21 cellular contexts compared by ENCODE assay signal in genomic region chr6:83308833-83309232, GRCh38.
A peak's percentile ranks its signal among the peaks of the same experiment; 100 is the strongest.
DNase-seq lines count a peak whose midpoint lies in the region; ATAC-seq, FAIRE-seq and TF ChIP-seq lines count a peak whose summit lies in the region.
"Had no signal": no experiment of that assay in that cellular context is flagged by ENCODE, and none has a peak within 500 bp of the region (broad histone marks: within the 10 kb centered on the region; RNA-seq: fewer than 3 reads in every experiment).

No MANE protein-coding gene starts in this region.

- CTCF ChIA-PET in activated CD8-positive, alpha-beta T cell treated with anti-CD3 and anti-CD28 coated beads, Interleukin-2, amount 10 ng/mL, durations not matched to agents 7 days and 5 days (lab: Charles Lee), result no interaction called here

- no peaks in the 10 kb centered on the region for H3K27me3 ChIP-seq in astrocyte (ENCODE audit: insufficient read depth, low read length)
- H3K27me3 ChIP-seq: Peyer's patch had no signal

- POLR2A ChIA-PET in activated CD8-positive, alpha-beta T cell treated with anti-CD3 and anti-CD28 coated beads, Interleukin-2, amount 10 ng/mL, durations not matched to agents 7 days and 5 days (lab: Charles Lee), result no interaction called here

- ATAC-seq in activated CD8-positive, alpha-beta T cell treated with anti-CD3 and anti-CD28 coated beads, Interleukin-2, amount 10 ng/mL, durations not matched to agents 7 days and 5 days, result no peak

- peaks cover 34% of the 10 kb centered on the region for H3K4me1 Mint-ChIP-seq in HFFc6 (ENCODE audit: low read depth)
- peaks cover 27% of the 10 kb centered on the region for H3K4me1 Mint-ChIP-seq in astrocyte (ENCODE audit: low read depth, unreplicated experiment)
- H3K4me1 Mint-ChIP-seq in immature natural killer cell, result peaks cover 47 to 63% of the 10 kb centered on the region in 2 donors
- H3K4me1 Mint-ChIP-seq in progenitor cell of endocrine pancreas (ENCODE audit: low read depth), result no peaks in the 10 kb centered on the region
- H3K4me1 Mint-ChIP-seq in activated CD8-positive, alpha-beta T cell treated with anti-CD3 and anti-CD28 coated beads, Interleukin-2, amount 10 ng/mL, durations not matched to agents 7 days and 5 days (ENCODE audit: low read depth), result no peaks in the 10 kb centered on the region
- no peaks in the 10 kb centered on the region for H3K4me1 Mint-ChIP-seq in CD14-positive monocyte
- H3K4me1 Mint-ChIP-seq: CD4-positive, CD25-positive, alpha-beta regulatory T cell had no signal

- H3K27me3 Mint-ChIP-seq in HFFc6 (ENCODE audit: insufficient read depth) (no peaks in the 10 kb centered on the region), astrocyte (ENCODE audit: low read depth, unreplicated experiment) (no peaks in the 10 kb centered on the region), immature natural killer cell (ENCODE audit: low read depth in 3 of 3) (peaks cover 0 to 1% (median 0%) of the 10 kb centered on the region in 3 donors), progenitor cell of endocrine pancreas (no peaks in the 10 kb centered on the region), CD14-positive monocyte (ENCODE audit: low read depth in 3 of 3) (no peaks in the 10 kb centered on the region)
- H3K27me3 Mint-ChIP-seq in activated CD8-positive, alpha-beta T cell treated with anti-CD3 and anti-CD28 coated beads, Interleukin-2, amount 10 ng/mL, durations not matched to agents 7 days and 5 days (ENCODE audit: low read depth), result peaks cover 2% of the 10 kb centered on the region
- H3K27me3 Mint-ChIP-seq: CD4-positive, CD25-positive, alpha-beta regulatory T cell had no signal

- H3K4me3 Mint-ChIP-seq in HFFc6, result no peak overlapping the region
- H3K4me3 Mint-ChIP-seq in astrocyte (ENCODE audit: unreplicated experiment), result no peak overlapping the region
- peak overlapping the region; percentile 36 to 76 (median 62) for H3K4me3 Mint-ChIP-seq in immature natural killer cell
- no peak overlapping the region for H3K4me3 Mint-ChIP-seq in progenitor cell of endocrine pancreas (ENCODE audit: low read depth)
- H3K4me3 Mint-ChIP-seq in activated CD8-positive, alpha-beta T cell treated with anti-CD3 and anti-CD28 coated beads, Interleukin-2, amount 10 ng/mL, durations not matched to agents 7 days and 5 days, result no peak overlapping the region
- no peak overlapping the region for H3K4me3 Mint-ChIP-seq in CD14-positive monocyte
- H3K4me3 Mint-ChIP-seq: CD4-positive, CD25-positive, alpha-beta regulatory T cell had no signal

- DNase-seq in HFFc6 (no peak), astrocyte (ENCODE audit: low read depth) (no peak), immature natural killer cell (peak; percentile 21 to 30 (median 27)), progenitor cell of endocrine pancreas (ENCODE audit: low spot score, unreplicated experiment) (no peak), SW480 (ENCODE audit: low spot score) (no peak), CD14-positive monocyte (ENCODE audit: low spot score) (no peak)
- no peak for DNase-seq in activated CD8-positive, alpha-beta T cell treated with anti-CD3 and anti-CD28 coated beads, Interleukin-2, amount 10 ng/mL, durations not matched to agents 7 days and 5 days
- DNase-seq: ACHN; CD4-positive, CD25-positive, alpha-beta regulatory T cell; Kasumi-1; MM.1S; NCI-H1092 treated with DMSO at 0.1 percent for 48 hours; NCI-H146; NCI-H2029 treated with DMSO at 0.1 percent for 48 hours; NCI-H2171 treated with DMSO at 0.1 percent for 48 hours; NCI-H446 treated with DMSO at 0.1 percent for 48 hours; NCI-H748 treated with DMSO at 0.1 percent for 48 hours; NK-92 treated with Interleukin-12 subunit alpha and Interleukin-12 subunit beta, amount 100 ng/mL, for 24 hours; Peyer's patch; Right ventricle myocardium superior had no signal

- no peak overlapping the region for H3K4me3 ChIP-seq in astrocyte (ENCODE audit: insufficient read depth, low read depth, low read length)
- H3K4me3 ChIP-seq: Peyer's patch had no signal

- FAIRE-seq in astrocyte (lab: Jason Lieb, UNC), result no peak
- FAIRE-seq: H1 had no signal

- no peak overlapping the region for H2AFZ ChIP-seq in astrocyte (ENCODE audit: low read depth, low read length)

- no peak overlapping the region for H3K4me2 ChIP-seq in astrocyte (ENCODE audit: low read length)

- H3K9me3 Mint-ChIP-seq in HFFc6, result no peaks in the 10 kb centered on the region
- no peaks in the 10 kb centered on the region for H3K9me3 Mint-ChIP-seq in astrocyte (ENCODE audit: unreplicated experiment)
- peaks cover 0 to 2% (median 0%) of the 10 kb centered on the region in 6 donors for H3K9me3 Mint-ChIP-seq in immature natural killer cell
- no peaks in the 10 kb centered on the region for H3K9me3 Mint-ChIP-seq in progenitor cell of endocrine pancreas (ENCODE audit: low read depth)
- no peaks in the 10 kb centered on the region for H3K9me3 Mint-ChIP-seq in activated CD8-positive, alpha-beta T cell treated with anti-CD3 and anti-CD28 coated beads, Interleukin-2, amount 10 ng/mL, durations not matched to agents 7 days and 5 days (ENCODE audit: insufficient read depth)
- H3K9me3 Mint-ChIP-seq in CD14-positive monocyte, result no peaks in the 10 kb centered on the region

- H3K36me3 ChIP-seq in astrocyte (ENCODE audit: insufficient read depth, low read length), result no peaks in the 10 kb centered on the region
- H3K36me3 ChIP-seq: Peyer's patch had no signal

- TF ChIP-seq CTCF in HFFc6 (IDR thresholded peaks at IDR 0.05), result no peak
- no peak for TF ChIP-seq CTCF in astrocyte (IDR thresholded peaks at IDR 0.05; ENCODE audit: insufficient read depth, low read depth, low read length)
- TF ChIP-seq CTCF in progenitor cell of endocrine pancreas (IDR thresholded peaks at IDR 0.05; ENCODE audit: unreplicated experiment), result no peak
- TF ChIP-seq CTCF in CD14-positive monocyte (IDR thresholded peaks at IDR 0.05), result no peak

- no peaks in the 10 kb centered on the region for H4K20me1 ChIP-seq in astrocyte (ENCODE audit: insufficient read depth, low read length)

- peaks cover 6% of the 10 kb centered on the region for H3K4me1 ChIP-seq in astrocyte (ENCODE audit: insufficient read depth, low read length)
- H3K4me1 ChIP-seq: Peyer's patch had no signal

- H3K9ac ChIP-seq in astrocyte (ENCODE audit: low read length), result no peak overlapping the region

- peak overlapping the region; percentile 63; the same call in 1 of the 2 replicates for H3K27ac Mint-ChIP-seq in HFFc6
- peak overlapping the region; percentile 55 for H3K27ac Mint-ChIP-seq in astrocyte (ENCODE audit: unreplicated experiment)
- peak overlapping the region; percentile 68 to 88 (median 80) for H3K27ac Mint-ChIP-seq in immature natural killer cell
- H3K27ac Mint-ChIP-seq in progenitor cell of endocrine pancreas, result peak overlapping the region; percentile 77
- no peak overlapping the region for H3K27ac Mint-ChIP-seq in activated CD8-positive, alpha-beta T cell treated with anti-CD3 and anti-CD28 coated beads, Interleukin-2, amount 10 ng/mL, durations not matched to agents 7 days and 5 days
- no peak overlapping the region for H3K27ac Mint-ChIP-seq in CD14-positive monocyte
- H3K27ac Mint-ChIP-seq: CD4-positive, CD25-positive, alpha-beta regulatory T cell had no signal

- no peaks in the 10 kb centered on the region for H3K79me2 ChIP-seq in astrocyte (ENCODE audit: insufficient read depth, low read length)

- H3K9me3 ChIP-seq in astrocyte (ENCODE audit: insufficient read depth, low read depth, low read length), result no peaks in the 10 kb centered on the region
- H3K9me3 ChIP-seq: Peyer's patch had no signal

- no peak overlapping the region for H3K27ac ChIP-seq in astrocyte (ENCODE audit: low read depth, low read length)
- H3K27ac ChIP-seq: Peyer's patch had no signal

- H3K36me3 Mint-ChIP-seq in HFFc6 (ENCODE audit: low read depth), result peaks cover 9% of the 10 kb centered on the region
- H3K36me3 Mint-ChIP-seq in astrocyte (ENCODE audit: low read depth, unreplicated experiment), result peaks cover 8% of the 10 kb centered on the region
- peaks cover 0 to 4% (median 0%) of the 10 kb centered on the region in 3 donors for H3K36me3 Mint-ChIP-seq in immature natural killer cell
- no peaks in the 10 kb centered on the region for H3K36me3 Mint-ChIP-seq in progenitor cell of endocrine pancreas (ENCODE audit: insufficient read depth)
- no peaks in the 10 kb centered on the region for H3K36me3 Mint-ChIP-seq in activated CD8-positive, alpha-beta T cell treated with anti-CD3 and anti-CD28 coated beads, Interleukin-2, amount 10 ng/mL, durations not matched to agents 7 days and 5 days (ENCODE audit: low read depth)
- H3K36me3 Mint-ChIP-seq in CD14-positive monocyte, result no peaks in the 10 kb centered on the region
- H3K36me3 Mint-ChIP-seq: CD4-positive, CD25-positive, alpha-beta regulatory T cell had no signal

- intact Hi-C loops in CD14-positive monocyte (cut with micrococcal nuclease), result no loop called here

Comparison
In these comparisons a context has a peak if more than half of its experiments do, and no peak if none do; other contexts are left out.
1. DNase-seq: peak in immature natural killer cell (3 of 3); none in HFFc6 (single experiment), astrocyte (single experiment), progenitor cell of endocrine pancreas (single experiment), activated CD8-positive, alpha-beta T cell treated with anti-CD3 and anti-CD28 coated beads, Interleukin-2, amount 10 ng/mL, durations not matched to agents 7 days and 5 days (single experiment), SW480 (single experiment) and CD14-positive monocyte (single experiment).
2. H3K27ac Mint-ChIP-seq: peak in HFFc6 (single experiment), astrocyte (single experiment), immature natural killer cell (6 of 6) and progenitor cell of endocrine pancreas (single experiment); none in activated CD8-positive, alpha-beta T cell treated with anti-CD3 and anti-CD28 coated beads, Interleukin-2, amount 10 ng/mL, durations not matched to agents 7 days and 5 days (single experiment) and CD14-positive monocyte (0 of 7).
3. H3K4me3 Mint-ChIP-seq: peak in immature natural killer cell (5 of 5); none in HFFc6 (single experiment), astrocyte (single experiment), progenitor cell of endocrine pancreas (single experiment), activated CD8-positive, alpha-beta T cell treated with anti-CD3 and anti-CD28 coated beads, Interleukin-2, amount 10 ng/mL, durations not matched to agents 7 days and 5 days (single experiment) and CD14-positive monocyte (0 of 2).